In the genomic region with DNA sequence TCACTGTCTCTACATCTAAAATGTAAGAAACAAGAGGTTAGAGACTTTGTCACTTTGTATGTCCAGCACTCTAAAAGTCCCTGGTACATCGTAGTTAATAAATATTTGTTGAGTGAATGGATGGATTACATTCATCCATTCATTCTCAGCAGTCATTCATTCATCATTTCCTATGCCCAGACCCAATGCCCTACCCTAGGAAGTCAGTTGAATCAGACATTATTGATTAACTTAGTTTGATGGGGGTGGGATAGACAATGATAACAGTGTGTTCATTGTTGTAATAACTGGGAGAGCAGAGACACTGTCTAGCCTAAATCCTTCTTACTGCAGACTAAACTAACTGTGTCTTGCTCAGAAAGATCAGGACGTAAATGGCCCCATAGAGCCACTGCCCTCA, we compare ENCODE assay signal across 1 cellular context.
TF ChIP-seq lines count a peak whose summit lies in the region.

No MANE protein-coding gene starts in this region.

TF ChIP-seq in GM12878, 131 proteins besides CTCF, POLR2A, EP300 and RAD21:
- peak; percentile 69; the same call in 1 of the 2 replicates for TF ChIP-seq ZNF24 (IDR thresholded peaks at IDR 0.05)
- no peak for TF ChIP-seq CHD1 (IDR thresholded peaks at IDR 0.05; ENCODE audit: low read depth, low read length)
TF ChIP-seq in GM12878: peak in this region for 1.
